Comparison of ENCODE assay signal across 20 cellular contexts in the genomic region with DNA sequence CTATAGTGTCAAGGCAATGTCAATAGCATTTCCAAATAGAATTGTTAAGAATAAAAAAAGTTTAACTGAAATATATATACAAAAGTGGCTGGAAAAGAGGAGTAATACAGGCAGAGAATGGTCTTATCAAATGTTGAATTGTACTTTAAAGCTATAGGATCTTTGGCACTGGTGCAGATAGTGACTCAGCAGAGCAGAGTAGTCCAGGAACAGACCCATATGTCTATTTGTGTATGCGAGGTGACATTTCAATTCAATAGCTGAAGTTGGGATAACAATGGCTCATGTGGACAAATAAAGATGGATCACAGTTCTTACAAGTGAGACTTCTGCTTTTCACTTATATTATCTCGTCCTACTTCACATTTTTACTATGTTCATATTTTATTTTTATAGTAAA.
A peak's percentile ranks its signal among the peaks of the same experiment; 100 is the strongest.
DNase-seq lines count a peak whose midpoint lies in the region; ATAC-seq and TF ChIP-seq lines count a peak whose summit lies in the region.
"Had no signal": no experiment of that assay in that cellular context is flagged by ENCODE, and none has a peak within 500 bp of the region (broad histone marks: within the 10 kb centered on the region; RNA-seq: fewer than 3 reads in every experiment).

No MANE protein-coding gene starts in this region.

- H3K36me3 ChIP-seq in GM23248 (ENCODE audit: low read depth) (no peaks in the 10 kb centered on the region), SK-N-SH (replicated peaks in 1 of 2; ENCODE audit: control insufficient read depth in 1 of 2, insufficient read depth in 2 of 2, low read length in 1 of 2) (no peaks in the 10 kb centered on the region), HAP-1 (replicated peaks) (no peaks in the 10 kb centered on the region)
- H3K36me3 ChIP-seq: BLaER1, left ventricle myocardium inferior, spleen had no signal

- no peak overlapping the region for H3K4me3 ChIP-seq in GM23248
- H3K4me3 ChIP-seq in SK-N-SH (ENCODE audit: low read depth in 2 of 2, low read length in 1 of 2) = no peak overlapping the region
- H3K4me3 ChIP-seq in fibroblast of pulmonary artery (replicated peaks; ENCODE audit: low read depth, low read length) = no peak overlapping the region
- no peak overlapping the region for H3K4me3 ChIP-seq in HAP-1
- H3K4me3 ChIP-seq: BLaER1, left ventricle myocardium inferior, spleen had no signal

- CTCF ChIA-PET in SK-N-SH (lab: Yijun Ruan, JAX) = interaction anchor here (1.4 kb wide), 1 partner anchor 16 kb away, joined by 4 read pairs; no protein-coding TSS in a partner anchor
- CTCF ChIA-PET in activated naive CD4-positive, alpha-beta T cell treated with anti-CD3 and anti-CD28 coated beads, Interleukin-2, amount 10 ng/mL, durations not matched to agents 7 days and 5 days (lab: Charles Lee) = no interaction called here

- no peak overlapping the region for H3K27ac Mint-ChIP-seq in natural killer cell treated with Interleukin-12 subunit alpha and Interleukin-12 subunit beta and Interleukin-15 and Interleukin-18, amount 100 ng/mL, for 72 hours
- no peak overlapping the region for H3K27ac Mint-ChIP-seq in activated naive CD4-positive, alpha-beta T cell treated with anti-CD3 and anti-CD28 coated beads, Interleukin-2, amount 10 ng/mL, durations not matched to agents 7 days and 5 days
- H3K27ac Mint-ChIP-seq: activated naive CD8-positive, alpha-beta T cell treated with anti-CD3 and anti-CD28 coated beads, Interleukin-2, amount 50 U/mL, for 24 hours; activated T-helper 2 cell treated with anti-CD3 and anti-CD28 coated beads, Interferon-gamma antibody, Interleukin-2, Interleukin-4, amounts not matched to agents 10 μg/mL and 5 μg/mL and 100 μg/mL, durations not matched to agents 14 hours and 24 hours and 36 hours had no signal

- H3K4me2 ChIP-seq in GM23248 (ENCODE audit: unreplicated experiment) (no peak overlapping the region), SK-N-SH (no peak overlapping the region)
- H3K4me2 ChIP-seq: BLaER1 had no signal

- no peaks in the 10 kb centered on the region for H3K9me3 ChIP-seq in GM23248 (ENCODE audit: low read depth)
- no peaks in the 10 kb centered on the region for H3K9me3 ChIP-seq in SK-N-SH
- H3K9me3 ChIP-seq in HAP-1 = no peaks in the 10 kb centered on the region
- H3K9me3 ChIP-seq: BLaER1, left ventricle myocardium inferior, spleen had no signal

- peaks cover 0 to 6% of the 10 kb centered on the region in 2 donors for H3K4me1 Mint-ChIP-seq in natural killer cell treated with Interleukin-12 subunit alpha and Interleukin-12 subunit beta and Interleukin-15 and Interleukin-18, amount 100 ng/mL, for 72 hours (ENCODE audit: low read depth in 2 of 2)
- no peaks in the 10 kb centered on the region for H3K4me1 Mint-ChIP-seq in activated naive CD4-positive, alpha-beta T cell treated with anti-CD3 and anti-CD28 coated beads, Interleukin-2, amount 10 ng/mL, durations not matched to agents 7 days and 5 days
- H3K4me1 Mint-ChIP-seq: activated naive CD8-positive, alpha-beta T cell treated with anti-CD3 and anti-CD28 coated beads, Interleukin-2, amount 50 U/mL, for 24 hours had no signal

- H3K9ac ChIP-seq in GM23248 (no peak overlapping the region), SK-N-SH (no peak overlapping the region)
- H3K9ac ChIP-seq: BLaER1 had no signal

- H4K20me1 ChIP-seq in GM23248 (ENCODE audit: insufficient read depth) (no peaks in the 10 kb centered on the region), SK-N-SH (ENCODE audit: insufficient read depth) (no peaks in the 10 kb centered on the region)
- H4K20me1 ChIP-seq: BLaER1 had no signal

- no peak overlapping the region for H2AFZ ChIP-seq in GM23248
- no peak overlapping the region for H2AFZ ChIP-seq in SK-N-SH (ENCODE audit: low read depth)

- H3F3A ChIP-seq in GM23248 (ENCODE audit: insufficient read depth) (no peaks in the 10 kb centered on the region), SK-N-SH (replicated peaks; ENCODE audit: insufficient read depth) (no peaks in the 10 kb centered on the region)

- peak; percentile 21 for DNase-seq in DMS 273 (lab: John Stamatoyannopoulos, UW; ENCODE audit: unreplicated experiment)
- no peak for DNase-seq in DMS 273 treated with DMSO at 0.1 percent for 48 hours (lab: John Stamatoyannopoulos, UW)
- peak; percentile 2 for DNase-seq in GM23248
- no peak for DNase-seq in SK-N-SH
- peak; percentile 33 for DNase-seq in fibroblast of pulmonary artery (ENCODE audit: low read depth)
- no peak for DNase-seq in HAP-1 (ENCODE audit: low spot score in 2 of 2)
- no peak for DNase-seq in natural killer cell treated with Interleukin-12 subunit alpha and Interleukin-12 subunit beta and Interleukin-15 and Interleukin-18, amount 100 ng/mL, for 72 hours (ENCODE audit: low spot score)
- DNase-seq in activated naive CD4-positive, alpha-beta T cell treated with anti-CD3 and anti-CD28 coated beads, Interleukin-2, amount 10 ng/mL, durations not matched to agents 7 days and 5 days = no peak
- DNase-seq: activated CD4-positive, CD25-positive, alpha-beta regulatory T cell treated with anti-CD3 and anti-CD28 coated beads, Interleukin-2, amount 50 U/mL, for 72 hours; activated naive CD8-positive, alpha-beta T cell treated with anti-CD3 and anti-CD28 coated beads, Interleukin-2, amount 50 U/mL, for 24 hours; Calu3; glutamatergic neuron; left ventricle myocardium inferior; NCI-H187; NCI-H748 treated with DMSO at 0.1 percent for 48 hours; spleen had no signal

- H3K27ac ChIP-seq in GM23248 (no peak overlapping the region), SK-N-SH (ENCODE audit: low read depth in 2 of 2, low read length in 1 of 2) (no peak overlapping the region)
- H3K27ac ChIP-seq: 22Rv1, BLaER1, left ventricle myocardium inferior, spleen had no signal

- in situ Hi-C loops in GM23248 (cut with MboI) (no loop called here), HAP-1 (cut with MboI; ENCODE audit: low sequenced_read_pairs) (no loop called here)

- POLR2A ChIA-PET in SK-N-SH (lab: Yijun Ruan, JAX) = no interaction called here

- no peaks in the 10 kb centered on the region for H3K27me3 Mint-ChIP-seq in natural killer cell treated with Interleukin-12 subunit alpha and Interleukin-12 subunit beta and Interleukin-15 and Interleukin-18, amount 100 ng/mL, for 72 hours
- H3K27me3 Mint-ChIP-seq in activated naive CD4-positive, alpha-beta T cell treated with anti-CD3 and anti-CD28 coated beads, Interleukin-2, amount 10 ng/mL, durations not matched to agents 7 days and 5 days = no peaks in the 10 kb centered on the region
- H3K27me3 Mint-ChIP-seq: activated naive CD8-positive, alpha-beta T cell treated with anti-CD3 and anti-CD28 coated beads, Interleukin-2, amount 50 U/mL, for 24 hours had no signal

- no peak for TF ChIP-seq EP300 in SK-N-SH (IDR thresholded peaks at IDR 0.05; ENCODE audit: borderline replicate concordance in 1 of 2, low read depth in 1 of 2, low read length in 1 of 2)

- H3K9me2 ChIP-seq in GM23248 (ENCODE audit: insufficient read depth) = no peaks in the 10 kb centered on the region
- no peaks in the 10 kb centered on the region for H3K9me2 ChIP-seq in SK-N-SH

- no peak for ATAC-seq in natural killer cell treated with Interleukin-12 subunit alpha and Interleukin-12 subunit beta and Interleukin-15 and Interleukin-18, amount 100 ng/mL, for 72 hours
- ATAC-seq: activated naive CD8-positive, alpha-beta T cell treated with anti-CD3 and anti-CD28 coated beads, Interleukin-2, amount 50 U/mL, for 24 hours; esophagus mucosa had no signal

- no peaks in the 10 kb centered on the region for H3K79me2 ChIP-seq in GM23248 (ENCODE audit: insufficient read depth)
- H3K79me2 ChIP-seq in SK-N-SH (ENCODE audit: insufficient read depth) = no peaks in the 10 kb centered on the region

- H3K4me1 ChIP-seq in GM23248 (ENCODE audit: insufficient read depth) = no peaks in the 10 kb centered on the region
- no peaks in the 10 kb centered on the region; a peak in 1 of 4 replicates for H3K4me1 ChIP-seq in SK-N-SH (ENCODE audit: control insufficient read depth in 1 of 2, insufficient read depth in 2 of 2, low read depth in 1 of 2, low read length in 1 of 2)
- no peaks in the 10 kb centered on the region for H3K4me1 ChIP-seq in HAP-1
- H3K4me1 ChIP-seq: BLaER1, left ventricle myocardium inferior, spleen had no signal

- H3K27me3 ChIP-seq in GM23248 (replicated peaks; ENCODE audit: insufficient read depth) = no peaks in the 10 kb centered on the region
- H3K27me3 ChIP-seq in SK-N-SH (ENCODE audit: insufficient read depth) = no peaks in the 10 kb centered on the region
- no peaks in the 10 kb centered on the region for H3K27me3 ChIP-seq in HAP-1 (ENCODE audit: low read depth)
- H3K27me3 ChIP-seq: BLaER1, spleen had no signal

- H3K9me3 Mint-ChIP-seq in natural killer cell treated with Interleukin-12 subunit alpha and Interleukin-12 subunit beta and Interleukin-15 and Interleukin-18, amount 100 ng/mL, for 72 hours = no peaks in the 10 kb centered on the region
- no peaks in the 10 kb centered on the region for H3K9me3 Mint-ChIP-seq in activated naive CD4-positive, alpha-beta T cell treated with anti-CD3 and anti-CD28 coated beads, Interleukin-2, amount 10 ng/mL, durations not matched to agents 7 days and 5 days
- H3K9me3 Mint-ChIP-seq: activated naive CD8-positive, alpha-beta T cell treated with anti-CD3 and anti-CD28 coated beads, Interleukin-2, amount 50 U/mL, for 24 hours had no signal

- no peaks in the 10 kb centered on the region for H3K36me3 Mint-ChIP-seq in natural killer cell treated with Interleukin-12 subunit alpha and Interleukin-12 subunit beta and Interleukin-15 and Interleukin-18, amount 100 ng/mL, for 72 hours
- no peaks in the 10 kb centered on the region for H3K36me3 Mint-ChIP-seq in activated naive CD4-positive, alpha-beta T cell treated with anti-CD3 and anti-CD28 coated beads, Interleukin-2, amount 10 ng/mL, durations not matched to agents 7 days and 5 days

- no peak for TF ChIP-seq RAD21 in SK-N-SH (IDR thresholded peaks at IDR 0.05; ENCODE audit: low read length)

- TF ChIP-seq CTCF in SK-N-SH (IDR thresholded peaks at IDR 0.05) = no peak
- TF ChIP-seq CTCF in fibroblast of pulmonary artery (IDR thresholded peaks at IDR 0.05; ENCODE audit: low read length, missing control alignments) = no peak

- H3K4me3 Mint-ChIP-seq in natural killer cell treated with Interleukin-12 subunit alpha and Interleukin-12 subunit beta and Interleukin-15 and Interleukin-18, amount 100 ng/mL, for 72 hours = no peak overlapping the region
- H3K4me3 Mint-ChIP-seq in activated naive CD4-positive, alpha-beta T cell treated with anti-CD3 and anti-CD28 coated beads, Interleukin-2, amount 10 ng/mL, durations not matched to agents 7 days and 5 days = no peak overlapping the region
- H3K4me3 Mint-ChIP-seq: activated naive CD8-positive, alpha-beta T cell treated with anti-CD3 and anti-CD28 coated beads, Interleukin-2, amount 50 U/mL, for 24 hours had no signal

- 27 to 30% methylated on average over 2 of the region's 2 CpGs for WGBS in GM23248 (ENCODE audit: low coverage in 1 of 2, low lambda C conversion rate in 2 of 2, missing lambda C conversion rate in 2 of 2), 2 experiments
- WGBS in SK-N-SH (ENCODE audit: low lambda C conversion rate) = 20% methylated on average over 2 of the region's 2 CpGs

Comparison
In these comparisons a context has a peak if more than half of its experiments do, and no peak if none do; other contexts are left out.
1. DNase-seq: peak in DMS 273 (single experiment), GM23248 (single experiment) and fibroblast of pulmonary artery (single experiment); none in DMS 273 treated with DMSO at 0.1 percent for 48 hours (single experiment), SK-N-SH (single experiment), HAP-1 (0 of 2), natural killer cell treated with Interleukin-12 subunit alpha and Interleukin-12 subunit beta and Interleukin-15 and Interleukin-18, amount 100 ng/mL, for 72 hours (single experiment) and activated naive CD4-positive, alpha-beta T cell treated with anti-CD3 and anti-CD28 coated beads, Interleukin-2, amount 10 ng/mL, durations not matched to agents 7 days and 5 days (single experiment).